ENCODE assay signal across 1 cellular context in the genomic region with DNA sequence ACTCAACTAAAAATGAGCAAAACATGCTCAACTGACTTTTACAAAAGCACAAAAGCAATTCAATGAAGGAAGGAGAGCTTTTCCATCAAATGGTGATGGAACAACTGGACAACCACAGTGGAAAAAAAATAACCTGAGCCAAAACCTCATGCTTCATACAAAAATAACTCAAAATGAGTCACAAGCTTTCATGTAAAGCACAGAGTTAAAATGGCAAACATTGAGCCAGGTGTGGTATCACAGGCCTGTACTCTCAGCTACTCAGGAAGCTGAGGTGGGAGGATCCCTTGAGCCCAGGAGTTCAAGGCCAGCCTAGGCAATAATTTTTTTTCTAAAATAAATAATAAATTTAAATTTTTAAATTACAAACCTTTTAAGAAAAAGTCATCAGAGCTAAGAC.
TF ChIP-seq lines count a peak whose summit lies in the region.

No MANE protein-coding gene starts in this region.

TF ChIP-seq in HepG2, 621 proteins besides CTCF, POLR2A, EP300 and RAD21 (continued from another document):
- TF ChIP-seq, protein P1, sequence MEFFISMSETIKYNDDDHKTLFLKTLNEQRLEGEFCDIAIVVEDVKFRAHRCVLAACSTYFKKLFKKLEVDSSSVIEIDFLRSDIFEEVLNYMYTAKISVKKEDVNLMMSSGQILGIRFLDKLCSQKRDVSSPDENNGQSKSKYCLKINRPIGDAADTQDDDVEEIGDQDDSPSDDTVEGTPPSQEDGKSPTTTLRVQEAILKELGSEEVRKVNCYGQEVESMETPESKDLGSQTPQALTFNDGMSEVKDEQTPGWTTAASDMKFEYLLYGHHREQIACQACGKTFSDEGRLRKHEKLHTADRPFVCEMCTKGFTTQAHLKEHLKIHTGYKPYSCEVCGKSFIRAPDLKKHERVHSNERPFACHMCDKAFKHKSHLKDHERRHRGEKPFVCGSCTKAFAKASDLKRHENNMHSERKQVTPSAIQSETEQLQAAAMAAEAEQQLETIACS (CRISPR knock-in tag; IDR thresholded peaks at IDR 0.05) = no peak
- TF ChIP-seq NCOA5 (CRISPR knock-in tag; IDR thresholded peaks at IDR 0.05) = no peak
- TF ChIP-seq MEIS1 (CRISPR knock-in tag; IDR thresholded peaks at IDR 0.05; ENCODE audit: borderline replicate concordance) = no peak
- TF ChIP-seq SP5 (CRISPR knock-in tag; IDR thresholded peaks at IDR 0.05; ENCODE audit: borderline replicate concordance, low read depth) = no peak
- no peak for TF ChIP-seq ZNF552 (CRISPR knock-in tag; IDR thresholded peaks at IDR 0.05; ENCODE audit: borderline replicate concordance)
- TF ChIP-seq, protein P2, sequence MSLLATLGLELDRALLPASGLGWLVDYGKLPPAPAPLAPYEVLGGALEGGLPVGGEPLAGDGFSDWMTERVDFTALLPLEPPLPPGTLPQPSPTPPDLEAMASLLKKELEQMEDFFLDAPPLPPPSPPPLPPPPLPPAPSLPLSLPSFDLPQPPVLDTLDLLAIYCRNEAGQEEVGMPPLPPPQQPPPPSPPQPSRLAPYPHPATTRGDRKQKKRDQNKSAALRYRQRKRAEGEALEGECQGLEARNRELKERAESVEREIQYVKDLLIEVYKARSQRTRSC (CRISPR knock-in tag; IDR thresholded peaks at IDR 0.05; ENCODE audit: low read depth) = no peak
- TF ChIP-seq SP2 (CRISPR knock-in tag; IDR thresholded peaks at IDR 0.05) = no peak
- TF ChIP-seq ZNF407 (CRISPR knock-in tag; IDR thresholded peaks at IDR 0.05; ENCODE audit: not compliant biosample characterization) = no peak
- no peak for TF ChIP-seq TOPORS (CRISPR knock-in tag; IDR thresholded peaks at IDR 0.05)
- TF ChIP-seq CREM (IDR thresholded peaks at IDR 0.05) = no peak
- no peak for TF ChIP-seq CREM (CRISPR knock-in tag; IDR thresholded peaks at IDR 0.05)
- TF ChIP-seq IKZF1 (IDR thresholded peaks at IDR 0.05) = no peak
- TF ChIP-seq, protein P3, sequence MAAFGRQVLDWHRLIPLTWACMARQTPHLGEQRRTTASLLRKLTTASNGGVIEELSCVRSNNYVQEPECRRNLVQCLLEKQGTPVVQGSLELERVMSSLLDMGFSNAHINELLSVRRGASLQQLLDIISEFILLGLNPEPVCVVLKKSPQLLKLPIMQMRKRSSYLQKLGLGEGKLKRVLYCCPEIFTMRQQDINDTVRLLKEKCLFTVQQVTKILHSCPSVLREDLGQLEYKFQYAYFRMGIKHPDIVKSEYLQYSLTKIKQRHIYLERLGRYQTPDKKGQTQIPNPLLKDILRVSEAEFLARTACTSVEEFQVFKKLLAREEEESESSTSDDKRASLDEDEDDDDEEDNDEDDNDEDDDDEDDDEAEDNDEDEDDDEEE (CRISPR knock-in tag; IDR thresholded peaks at IDR 0.05) = no peak
